Comparison of ENCODE assay signal across 3 cellular contexts in the genomic region with DNA sequence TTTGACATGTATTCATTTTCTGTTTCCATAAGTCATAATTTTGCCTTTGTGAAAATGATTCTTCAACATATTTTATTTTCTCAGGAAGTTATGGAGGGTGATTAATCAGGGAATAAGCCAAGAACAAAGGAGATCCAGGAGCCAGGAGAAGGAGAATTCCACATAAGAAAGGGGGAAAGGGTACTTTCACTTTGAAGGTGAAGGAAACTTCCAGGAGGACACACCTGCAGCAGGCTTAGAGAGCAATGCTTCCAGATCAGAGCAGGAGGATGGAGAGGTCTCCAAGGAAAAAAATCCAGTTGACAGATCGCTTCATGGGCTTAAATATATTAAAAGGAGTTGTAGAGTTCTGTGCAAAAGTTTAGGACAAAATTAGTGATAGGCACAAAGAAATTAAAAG.
TF ChIP-seq lines count a peak whose summit lies in the region.

No MANE protein-coding gene starts in this region.

TF ChIP-seq in SK-N-SH, 30 proteins besides CTCF, POLR2A, EP300 and RAD21:
- TF ChIP-seq ELF1 (IDR thresholded peaks at IDR 0.05) (no peak), MEF2A (IDR thresholded peaks at IDR 0.05; ENCODE audit: borderline replicate concordance, low read depth) (no peak), SMC3 (IDR thresholded peaks at IDR 0.05; ENCODE audit: low read depth, low read length) (no peak), RXRA (IDR thresholded peaks at IDR 0.05; ENCODE audit: borderline replicate concordance, low read depth) (no peak), MXI1 (IDR thresholded peaks at IDR 0.05; ENCODE audit: low read depth, low read length) (no peak), TCF12 (IDR thresholded peaks at IDR 0.05) (no peak), GABPA (IDR thresholded peaks at IDR 0.05; ENCODE audit: low read depth) (no peak), YY1 (IDR thresholded peaks at IDR 0.05; ENCODE audit: low read depth) (no peak), POLR2AphosphoS5 (IDR thresholded peaks at IDR 0.05; ENCODE audit: low read depth, low read length) (no peak), SIN3A (IDR thresholded peaks at IDR 0.05; ENCODE audit: borderline replicate concordance, low read depth, low read length) (no peak)
- TF ChIP-seq, protein P1, sequence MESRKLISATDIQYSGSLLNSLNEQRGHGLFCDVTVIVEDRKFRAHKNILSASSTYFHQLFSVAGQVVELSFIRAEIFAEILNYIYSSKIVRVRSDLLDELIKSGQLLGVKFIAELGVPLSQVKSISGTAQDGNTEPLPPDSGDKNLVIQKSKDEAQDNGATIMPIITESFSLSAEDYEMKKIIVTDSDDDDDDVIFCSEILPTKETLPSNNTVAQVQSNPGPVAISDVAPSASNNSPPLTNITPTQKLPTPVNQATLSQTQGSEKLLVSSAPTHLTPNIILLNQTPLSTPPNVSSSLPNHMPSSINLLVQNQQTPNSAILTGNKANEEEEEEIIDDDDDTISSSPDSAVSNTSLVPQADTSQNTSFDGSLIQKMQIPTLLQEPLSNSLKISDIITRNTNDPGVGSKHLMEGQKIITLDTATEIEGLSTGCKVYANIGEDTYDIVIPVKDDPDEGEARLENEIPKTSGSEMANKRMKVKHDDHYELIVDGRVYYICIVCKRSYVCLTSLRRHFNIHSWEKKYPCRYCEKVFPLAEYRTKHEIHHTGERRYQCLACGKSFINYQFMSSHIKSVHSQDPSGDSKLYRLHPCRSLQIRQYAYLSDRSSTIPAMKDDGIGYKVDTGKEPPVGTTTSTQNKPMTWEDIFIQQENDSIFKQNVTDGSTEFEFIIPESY (IDR thresholded peaks at IDR 0.05; ENCODE audit: borderline replicate concordance, low read depth), result no peak
- TF ChIP-seq, protein P2, sequence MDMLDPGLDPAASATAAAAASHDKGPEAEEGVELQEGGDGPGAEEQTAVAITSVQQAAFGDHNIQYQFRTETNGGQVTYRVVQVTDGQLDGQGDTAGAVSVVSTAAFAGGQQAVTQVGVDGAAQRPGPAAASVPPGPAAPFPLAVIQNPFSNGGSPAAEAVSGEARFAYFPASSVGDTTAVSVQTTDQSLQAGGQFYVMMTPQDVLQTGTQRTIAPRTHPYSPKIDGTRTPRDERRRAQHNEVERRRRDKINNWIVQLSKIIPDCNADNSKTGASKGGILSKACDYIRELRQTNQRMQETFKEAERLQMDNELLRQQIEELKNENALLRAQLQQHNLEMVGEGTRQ (IDR thresholded peaks at IDR 0.05; ENCODE audit: borderline replicate concordance, low read depth, low read length), result no peak

TF ChIP-seq in SK-N-SH treated with all-trans-retinoic acid at 6 μM for 48 hours, 23 proteins besides CTCF, POLR2A, EP300 and RAD21:
- TF ChIP-seq ZNF8 (CRISPR knock-in tag; IDR thresholded peaks at IDR 0.05), result no peak
- TF ChIP-seq, protein P3, sequence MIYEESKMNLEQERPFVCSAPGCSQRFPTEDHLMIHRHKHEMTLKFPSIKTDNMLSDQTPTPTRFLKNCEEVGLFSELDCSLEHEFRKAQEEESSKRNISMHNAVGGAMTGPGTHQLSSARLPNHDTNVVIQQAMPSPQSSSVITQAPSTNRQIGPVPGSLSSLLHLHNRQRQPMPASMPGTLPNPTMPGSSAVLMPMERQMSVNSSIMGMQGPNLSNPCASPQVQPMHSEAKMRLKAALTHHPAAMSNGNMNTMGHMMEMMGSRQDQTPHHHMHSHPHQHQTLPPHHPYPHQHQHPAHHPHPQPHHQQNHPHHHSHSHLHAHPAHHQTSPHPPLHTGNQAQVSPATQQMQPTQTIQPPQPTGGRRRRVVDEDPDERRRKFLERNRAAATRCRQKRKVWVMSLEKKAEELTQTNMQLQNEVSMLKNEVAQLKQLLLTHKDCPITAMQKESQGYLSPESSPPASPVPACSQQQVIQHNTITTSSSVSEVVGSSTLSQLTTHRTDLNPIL (CRISPR knock-in tag; IDR thresholded peaks at IDR 0.05; ENCODE audit: low read depth), result no peak

TF ChIP-seq in H1, 55 proteins besides CTCF, POLR2A, EP300 and RAD21:
- TF ChIP-seq TAF7 (optimal IDR thresholded peaks at IDR 0.05; ENCODE audit: borderline replicate concordance, low read depth, low read length) (no peak), CBX5 (IDR thresholded peaks at IDR 0.05; ENCODE audit: low read depth, low read length) (no peak), KDM5A (IDR thresholded peaks at IDR 0.05; ENCODE audit: low read length) (no peak), GTF2F1 (IDR thresholded peaks at IDR 0.05; ENCODE audit: borderline replicate concordance, low read depth, low read length) (no peak), SRF (IDR thresholded peaks at IDR 0.05; ENCODE audit: low read depth, low read length) (no peak), MAFK (IDR thresholded peaks at IDR 0.05; ENCODE audit: low read depth, low read length) (no peak), SUZ12 (IDR thresholded peaks at IDR 0.05; ENCODE audit: low read length) (no peak), SIRT6 (IDR thresholded peaks at IDR 0.05; ENCODE audit: low read length) (no peak), BACH1 (IDR thresholded peaks at IDR 0.05; ENCODE audit: low read length) (no peak), POU5F1 (IDR thresholded peaks at IDR 0.05; ENCODE audit: low read depth, low read length) (no peak), RXRA (IDR thresholded peaks at IDR 0.05; ENCODE audit: insufficient read depth, low read depth, low read length) (no peak), YY1 (IDR thresholded peaks at IDR 0.05; ENCODE audit: low read depth, low read length) (no peak), NANOG (IDR thresholded peaks at IDR 0.05; ENCODE audit: insufficient read depth, low read depth, low read length, poor library complexity, severe bottlenecking) (no peak)
